8 cellular contexts compared by ENCODE assay signal in genomic region chr2:232420463-232421188, GRCh38. TPM values are rescaled to one million over a fixed set of nuclear protein-coding genes. Genes with fewer than 3 reads are reported as not detected.
DNase-seq lines count a peak whose midpoint lies in the region; ATAC-seq and TF ChIP-seq lines count a peak whose summit lies in the region.

No MANE protein-coding gene starts in this region.

- peaks cover 42% of the 10 kb centered on the region for H3K27me3 ChIP-seq in RWPE2 (ENCODE audit: insufficient read depth, poor library complexity, severe bottlenecking)

- DNase-seq in NCI-H1092 treated with DMSO at 0.1 percent for 48 hours (lab: John Stamatoyannopoulos, UW) (peak; percentile 18), NCI-H1092 (lab: John Stamatoyannopoulos, UW) (no peak), RWPE2 (ENCODE audit: low spot score) (no peak), Right ventricle myocardium superior (peak; percentile 35), sciatic nerve (ENCODE audit: low spot score) (peak; percentile 53), medulla oblongata (ENCODE audit: extremely low spot score) (no peak), kidney glomerular epithelial cell (lab: John Stamatoyannopoulos, UW) (no peak)

- H3K36me3 ChIP-seq in RWPE2 (ENCODE audit: low read depth) = no peaks in the 10 kb centered on the region

- H3K4me1 ChIP-seq in RWPE2 (ENCODE audit: insufficient read depth, poor library complexity, severe bottlenecking) = no peaks in the 10 kb centered on the region

- peak overlapping the region; percentile 18 for H3K4me3 ChIP-seq in RWPE2 (ENCODE audit: severe bottlenecking)

- TF ChIP-seq CTCF in RWPE2 (IDR thresholded peaks at IDR 0.05; ENCODE audit: poor library complexity, severe bottlenecking) = no peak

- intact Hi-C loops in Right ventricle myocardium superior (cut with DNase I) = no loop called here
- intact Hi-C loops in sciatic nerve (cut with DNase I) = no loop called here

- H3K27ac ChIP-seq in RWPE2 (ENCODE audit: poor library complexity, severe bottlenecking) = no peak overlapping the region

- H3K9me3 ChIP-seq in RWPE2 (ENCODE audit: severe bottlenecking) = no peaks in the 10 kb centered on the region

- ATAC-seq in RWPE2 (ENCODE audit: low read depth) (peak; percentile 54), Right ventricle myocardium superior (ENCODE audit: poor library complexity) (peak; percentile 59), sciatic nerve (no peak), GM19328 (IDR thresholded peaks at IDR 0.05; ENCODE audit: unreplicated experiment) (no peak)

RNA-seq across cellular contexts. Expression of gene ALPG, which starts 14.0 kb away (rescaled TPM):
- total RNA-seq in Right ventricle myocardium superior (not detected), sciatic nerve (not detected)

RNA-seq across cellular contexts. Expression of gene ALPI, which starts 35.3 kb away (rescaled TPM):
- total RNA-seq in Right ventricle myocardium superior (not detected), sciatic nerve (not detected)

RNA-seq across cellular contexts. Expression of gene ALPP, which starts 42.1 kb away (rescaled TPM):
- total RNA-seq in Right ventricle myocardium superior = not detected
- total RNA-seq in sciatic nerve = not detected

Comparison
In these comparisons a context has a peak if more than half of its experiments do, and no peak if none do; other contexts are left out.
1. DNase-seq: peak in NCI-H1092 treated with DMSO at 0.1 percent for 48 hours (single experiment), Right ventricle myocardium superior (single experiment) and sciatic nerve (single experiment); none in NCI-H1092 (single experiment), RWPE2 (single experiment), medulla oblongata (single experiment) and kidney glomerular epithelial cell (single experiment).
2. ATAC-seq: peak in RWPE2 (single experiment) and Right ventricle myocardium superior (single experiment); none in sciatic nerve (single experiment) and GM19328 (single experiment).